Comparison of ENCODE assay signal across 8 cellular contexts in genomic region chr1:92030701-92031107, GRCh38. TPM values are rescaled to one million over a fixed set of nuclear protein-coding genes. Genes with fewer than 3 reads are reported as not detected.
DNase-seq lines count a peak whose midpoint lies in the region; ATAC-seq and FAIRE-seq lines count a peak whose summit lies in the region.

No MANE protein-coding gene starts in this region.

- intact Hi-C loops in activated T-helper 1 cell treated with anti-CD3 and anti-CD28 coated beads, Interleukin-12 subunit alpha, Interleukin-12 subunit beta, Interleukin-2, Interleukin-4 antibody, amounts not matched to agents 30 ng/mL and 10 ng/mL and 1 ng/mL, durations not matched to agents 14 hours and 24 hours and 36 hours (cut with micrococcal nuclease): no loop called here

- no peak for FAIRE-seq in HTR-8/SVneo (lab: Jason Lieb, UNC)

- H3K27me3 ChIP-seq in BLaER1 treated with 17β-estradiol and CSF1 and Interleukin-3, amounts not matched to agents 10 nM and 100 nM: peaks cover 37 to 55% (median 53%) of the 10 kb centered on the region in 11 experiments

- ATAC-seq in GM21723 (IDR thresholded peaks at IDR 0.05; ENCODE audit: unreplicated experiment): no peak

- no peak overlapping the region; a peak in 1 of 22 replicates for H3K9ac ChIP-seq in BLaER1 treated with 17β-estradiol and CSF1 and Interleukin-3, amounts not matched to agents 10 nM and 100 nM

- H3K9me3 Mint-ChIP-seq in activated T-helper 1 cell treated with anti-CD3 and anti-CD28 coated beads, Interleukin-12 subunit alpha, Interleukin-12 subunit beta, Interleukin-2, Interleukin-4 antibody, amounts not matched to agents 30 ng/mL and 10 ng/mL and 1 ng/mL, durations not matched to agents 14 hours and 24 hours and 36 hours: no peaks in the 10 kb centered on the region
- peaks cover 0 to 4% (median 0%) of the 10 kb centered on the region in 6 donors for H3K9me3 Mint-ChIP-seq in immature natural killer cell

- H3K27me3 Mint-ChIP-seq in activated T-helper 1 cell treated with anti-CD3 and anti-CD28 coated beads, Interleukin-12 subunit alpha, Interleukin-12 subunit beta, Interleukin-2, Interleukin-4 antibody, amounts not matched to agents 30 ng/mL and 10 ng/mL and 1 ng/mL, durations not matched to agents 14 hours and 24 hours and 36 hours (ENCODE audit: insufficient read depth): peaks cover 24% of the 10 kb centered on the region
- peaks cover 0 to 5% (median 4%) of the 10 kb centered on the region in 3 donors for H3K27me3 Mint-ChIP-seq in immature natural killer cell (ENCODE audit: low read depth in 3 of 3)

- no peaks in the 10 kb centered on the region for H3K36me3 Mint-ChIP-seq in activated T-helper 1 cell treated with anti-CD3 and anti-CD28 coated beads, Interleukin-12 subunit alpha, Interleukin-12 subunit beta, Interleukin-2, Interleukin-4 antibody, amounts not matched to agents 30 ng/mL and 10 ng/mL and 1 ng/mL, durations not matched to agents 14 hours and 24 hours and 36 hours (ENCODE audit: low read depth)
- H3K36me3 Mint-ChIP-seq in immature natural killer cell: peaks cover 0 to 13% (median 4%) of the 10 kb centered on the region in 3 donors

- H3K27ac Mint-ChIP-seq in activated T-helper 1 cell treated with anti-CD3 and anti-CD28 coated beads, Interleukin-12 subunit alpha, Interleukin-12 subunit beta, Interleukin-2, Interleukin-4 antibody, amounts not matched to agents 30 ng/mL and 10 ng/mL and 1 ng/mL, durations not matched to agents 14 hours and 24 hours and 36 hours: no peak overlapping the region
- peak overlapping the region in 4 of 6 donors; percentile 49 to 95 (median 70) for H3K27ac Mint-ChIP-seq in immature natural killer cell

- DNase-seq in HTR-8/SVneo (ENCODE audit: insufficient read length, low spot score): peak; percentile 30
- DNase-seq in activated T-helper 1 cell treated with anti-CD3 and anti-CD28 coated beads, Interleukin-12 subunit alpha, Interleukin-12 subunit beta, Interleukin-2, Interleukin-4 antibody, amounts not matched to agents 30 ng/mL and 10 ng/mL and 1 ng/mL, durations not matched to agents 14 hours and 24 hours and 36 hours (ENCODE audit: low spot score): no peak
- DNase-seq in immature natural killer cell: peak in 1 of 3 donors; percentile 6
- no peak for DNase-seq in KG1 (lab: John Stamatoyannopoulos, UW)
- no peak for DNase-seq in GM19238 (ENCODE audit: insufficient read length, low spot score)
- no peak for DNase-seq in NCI-H1930 (lab: John Stamatoyannopoulos, UW)

- H4K20me1 ChIP-seq in BLaER1 treated with 17β-estradiol and CSF1 and Interleukin-3, amounts not matched to agents 10 nM and 100 nM: no peaks in the 10 kb centered on the region

- H3K4me3 ChIP-seq in BLaER1 treated with 17β-estradiol and CSF1 and Interleukin-3, amounts not matched to agents 10 nM and 100 nM: peak overlapping the region in 6 of 10 experiments; percentile 58 to 67 (median 62); a peak in 9 of 20 replicates

- H3K4me1 ChIP-seq in BLaER1 treated with 17β-estradiol and CSF1 and Interleukin-3, amounts not matched to agents 10 nM and 100 nM: peaks cover 14 to 18% (median 17%) of the 10 kb centered on the region in 10 experiments; a peak in 19 of 20 replicates

- peaks cover 15% of the 10 kb centered on the region for H3K4me1 Mint-ChIP-seq in activated T-helper 1 cell treated with anti-CD3 and anti-CD28 coated beads, Interleukin-12 subunit alpha, Interleukin-12 subunit beta, Interleukin-2, Interleukin-4 antibody, amounts not matched to agents 30 ng/mL and 10 ng/mL and 1 ng/mL, durations not matched to agents 14 hours and 24 hours and 36 hours (ENCODE audit: low read depth)
- H3K4me1 Mint-ChIP-seq in immature natural killer cell: peaks cover 20 to 24% of the 10 kb centered on the region in 2 donors

- peak overlapping the region; percentile 91 to 99 (median 95); a peak in 21 of 22 replicates for H3K4me2 ChIP-seq in BLaER1 treated with 17β-estradiol and CSF1 and Interleukin-3, amounts not matched to agents 10 nM and 100 nM

- no peak overlapping the region for H3K27ac ChIP-seq in BLaER1 treated with 17β-estradiol and CSF1 and Interleukin-3, amounts not matched to agents 10 nM and 100 nM

- no peaks in the 10 kb centered on the region for H3K36me3 ChIP-seq in BLaER1 treated with 17β-estradiol and CSF1 and Interleukin-3, amounts not matched to agents 10 nM and 100 nM

- H3K4me3 Mint-ChIP-seq in activated T-helper 1 cell treated with anti-CD3 and anti-CD28 coated beads, Interleukin-12 subunit alpha, Interleukin-12 subunit beta, Interleukin-2, Interleukin-4 antibody, amounts not matched to agents 30 ng/mL and 10 ng/mL and 1 ng/mL, durations not matched to agents 14 hours and 24 hours and 36 hours: peak overlapping the region; percentile 75
- peak overlapping the region; percentile 77 to 91 (median 89) for H3K4me3 Mint-ChIP-seq in immature natural killer cell

- H3K9me3 ChIP-seq in BLaER1 treated with 17β-estradiol and CSF1 and Interleukin-3, amounts not matched to agents 10 nM and 100 nM (replicated peaks in 1 of 11): peaks cover 6 to 37% (median 24%) of the 10 kb centered on the region in 11 experiments; a peak in 20 of 22 replicates

RNA-seq across cellular contexts. Expression of gene EPHX4, which starts 0.9 kb away (rescaled TPM):
- 1.0 and 1.2 TPM in 2 replicates for total RNA-seq in activated T-helper 1 cell treated with anti-CD3 and anti-CD28 coated beads, Interleukin-12 subunit alpha, Interleukin-12 subunit beta, Interleukin-2, Interleukin-4 antibody, amounts not matched to agents 30 ng/mL and 10 ng/mL and 1 ng/mL, durations not matched to agents 14 hours and 24 hours and 36 hours
- polyA plus RNA-seq in immature natural killer cell: 10 to 100 TPM in 1 of 3 donors, 1 to 10 TPM in 2; 1.1 to 10.1 (median 4.9) TPM

RNA-seq across cellular contexts. Expression of gene SETSIP, which starts 44.5 kb away (rescaled TPM):
- not detected in 2 replicates for total RNA-seq in activated T-helper 1 cell treated with anti-CD3 and anti-CD28 coated beads, Interleukin-12 subunit alpha, Interleukin-12 subunit beta, Interleukin-2, Interleukin-4 antibody, amounts not matched to agents 30 ng/mL and 10 ng/mL and 1 ng/mL, durations not matched to agents 14 hours and 24 hours and 36 hours
- polyA plus RNA-seq in immature natural killer cell: not detected

RNA-seq across cellular contexts. Expression of gene BTBD8, which starts 49.4 kb away (rescaled TPM):
- 0.91 and 1.0 TPM in 2 replicates for total RNA-seq in activated T-helper 1 cell treated with anti-CD3 and anti-CD28 coated beads, Interleukin-12 subunit alpha, Interleukin-12 subunit beta, Interleukin-2, Interleukin-4 antibody, amounts not matched to agents 30 ng/mL and 10 ng/mL and 1 ng/mL, durations not matched to agents 14 hours and 24 hours and 36 hours
- polyA plus RNA-seq in immature natural killer cell: 1 to 10 TPM; 1.5 to 2.3 (median 1.5) TPM
